ENCODE assay signal across 8 cellular contexts in genomic region chr5:43041669-43042175, GRCh38. TPM values are rescaled to one million over a fixed set of nuclear protein-coding genes. Genes with fewer than 3 reads are reported as not detected.
A peak's percentile ranks its signal among the peaks of the same experiment; 100 is the strongest.
DNase-seq lines count a peak whose midpoint lies in the region; ATAC-seq and TF ChIP-seq lines count a peak whose summit lies in the region.

No MANE protein-coding gene starts in this region.

- peak overlapping the region; percentile 94 for H3K4me3 Mint-ChIP-seq in activated CD4-positive, alpha-beta T cell treated with anti-CD3 and anti-CD28 coated beads, Interleukin-2, amount 10 ng/mL, durations not matched to agents 7 days and 5 days
- H3K4me3 Mint-ChIP-seq in naive thymus-derived CD8-positive, alpha-beta T cell = peak overlapping the region; percentile 95 to 100 (median 98)

- CTCF ChIA-PET in AG04449 (lab: Yijun Ruan, JAX) = interaction anchor here (0.6 to 8.6 kb wide), 24 partner anchors 8 to 348 kb away, joined by 3 to 127 read pairs (median 5); no protein-coding TSS in a partner anchor
- CTCF ChIA-PET in activated CD4-positive, alpha-beta T cell treated with anti-CD3 and anti-CD28 coated beads, Interleukin-2, amount 10 ng/mL, durations not matched to agents 7 days and 5 days (lab: Charles Lee) = interaction anchor here (0.6 to 3.2 kb wide), 26 partner anchors 9 to 348 kb away, joined by 3 to 50 read pairs (median 4); partner anchors contain the start of genes HMGCS1 and ZNF131

- POLR2A ChIA-PET in AG04449 (lab: Yijun Ruan, JAX) = interaction anchor here (0.6 to 3.0 kb wide), 10 partner anchors 20 to 133 kb away, joined by 3 to 28 read pairs (median 4); no protein-coding TSS in a partner anchor
- POLR2A ChIA-PET in activated CD4-positive, alpha-beta T cell treated with anti-CD3 and anti-CD28 coated beads, Interleukin-2, amount 10 ng/mL, durations not matched to agents 7 days and 5 days (lab: Charles Lee) = interaction anchor here (0.7 to 6.1 kb wide), 12 partner anchors 23 to 442 kb away, joined by 3 to 108 read pairs (median 10); partner anchors contain the start of genes TMEM267 and ZNF131
- POLR2A ChIA-PET in naive thymus-derived CD8-positive, alpha-beta T cell (lab: Charles Lee) = interaction anchor here (0.6 to 12.3 kb wide), 28 partner anchors 10 to 1137 kb away, joined by 3 to 904 read pairs (median 10); partner anchors contain the start of genes FBXO4, HMGCS1, NNT and RIMOC1

- peak overlapping the region; percentile 83 for H3K9ac ChIP-seq in fibroblast of lung (ENCODE audit: insufficient read depth, low read length)

- peak overlapping the region; percentile 99 for H3K4me2 ChIP-seq in fibroblast of lung (ENCODE audit: extremely low read depth, insufficient read depth, low read length)

- H3K9me3 Mint-ChIP-seq in activated CD4-positive, alpha-beta T cell treated with anti-CD3 and anti-CD28 coated beads, Interleukin-2, amount 10 ng/mL, durations not matched to agents 7 days and 5 days = no peaks in the 10 kb centered on the region
- peaks cover 0 to 6% (median 0%) of the 10 kb centered on the region in 9 donors for H3K9me3 Mint-ChIP-seq in naive thymus-derived CD8-positive, alpha-beta T cell

- intact Hi-C loops in uterus (cut with DNase I; ENCODE audit: low total_unique reads) = no loop called here

- peak; percentile 33 for TF ChIP-seq POLR2A in GM18526 (IDR thresholded peaks at IDR 0.05; ENCODE audit: extremely low read depth, insufficient read length)
- peak in 1 of 2 donors; percentile 0 for TF ChIP-seq POLR2A in uterus (IDR thresholded peaks at IDR 0.05)

- no peaks in the 10 kb centered on the region for H4K20me1 ChIP-seq in fibroblast of lung (ENCODE audit: control insufficient read depth, extremely low read depth, insufficient read depth, low read length)

- peaks cover 42% of the 10 kb centered on the region for H3K36me3 Mint-ChIP-seq in activated CD4-positive, alpha-beta T cell treated with anti-CD3 and anti-CD28 coated beads, Interleukin-2, amount 10 ng/mL, durations not matched to agents 7 days and 5 days (ENCODE audit: low read depth)
- peaks cover 0 to 16% (median 13%) of the 10 kb centered on the region in 3 donors for H3K36me3 Mint-ChIP-seq in naive thymus-derived CD8-positive, alpha-beta T cell

- peaks cover 35% of the 10 kb centered on the region for H3K4me1 Mint-ChIP-seq in activated CD4-positive, alpha-beta T cell treated with anti-CD3 and anti-CD28 coated beads, Interleukin-2, amount 10 ng/mL, durations not matched to agents 7 days and 5 days
- peaks cover 18 to 56% (median 48%) of the 10 kb centered on the region in 4 donors for H3K4me1 Mint-ChIP-seq in naive thymus-derived CD8-positive, alpha-beta T cell

- H3K27ac ChIP-seq in fibroblast of lung (ENCODE audit: insufficient read depth, low read length) (peak overlapping the region; percentile 96), uterus (peak overlapping the region; percentile 90 to 91)

- H3K27me3 Mint-ChIP-seq in activated CD4-positive, alpha-beta T cell treated with anti-CD3 and anti-CD28 coated beads, Interleukin-2, amount 10 ng/mL, durations not matched to agents 7 days and 5 days = no peaks in the 10 kb centered on the region
- no peaks in the 10 kb centered on the region for H3K27me3 Mint-ChIP-seq in naive thymus-derived CD8-positive, alpha-beta T cell

- TF ChIP-seq CTCF in AG04449 (IDR thresholded peaks at IDR 0.05; ENCODE audit: insufficient read depth, low read length, missing control alignments) (no peak), fibroblast of lung (conservative IDR thresholded peaks at IDR 0.05 in 1 of 2, IDR thresholded peaks at IDR 0.05 in 1 of 2; ENCODE audit: low read depth in 1 of 2, low read length in 2 of 2) (no peak), uterus (IDR thresholded peaks at IDR 0.05) (no peak)

- H3K27me3 ChIP-seq in fibroblast of lung (ENCODE audit: control insufficient read depth, insufficient read depth, low read length) (no peaks in the 10 kb centered on the region), uterus (peaks cover 0 to 20% of the 10 kb centered on the region in 2 donors)

- H3K4me3 ChIP-seq in AG04449 (ENCODE audit: low read depth, low read length) (peak overlapping the region; percentile 72), fibroblast of lung (replicated peaks in 1 of 4; ENCODE audit: control extremely low read depth in 1 of 4, insufficient read depth in 1 of 4, low read depth in 3 of 4, low read length in 4 of 4) (peak overlapping the region; percentile 66 to 85 (median 83)), uterus (peak overlapping the region; percentile 60 to 68)

- peak; percentile 9 for ATAC-seq in HG03064 (IDR thresholded peaks at IDR 0.05; ENCODE audit: low read depth, unreplicated experiment)
- ATAC-seq in naive thymus-derived CD8-positive, alpha-beta T cell = peak; percentile 32 to 34

- peaks cover 2% of the 10 kb centered on the region for H3K36me3 ChIP-seq in fibroblast of lung (ENCODE audit: control insufficient read depth, insufficient read depth, low read length)
- no peaks in the 10 kb centered on the region for H3K36me3 ChIP-seq in uterus

- no peak for DNase-seq in AG04449 (ENCODE audit: low read depth, low spot score)
- peak; percentile 83 for DNase-seq in NCI-H2227 (lab: John Stamatoyannopoulos, UW; ENCODE audit: unreplicated experiment)
- no peak for DNase-seq in activated CD4-positive, alpha-beta T cell treated with anti-CD3 and anti-CD28 coated beads, Interleukin-2, amount 10 ng/mL, durations not matched to agents 7 days and 5 days
- peak; percentile 91 to 96 for DNase-seq in fibroblast of lung (ENCODE audit: low read depth in 2 of 2)
- peak in 4 of 10 donors; percentile 63 to 74 (median 68) for DNase-seq in naive thymus-derived CD8-positive, alpha-beta T cell
- DNase-seq in uterus = peak; percentile 52 to 59

- H2AFZ ChIP-seq in fibroblast of lung (ENCODE audit: low read length) = peak overlapping the region; percentile 67

- H3K79me2 ChIP-seq in fibroblast of lung (ENCODE audit: control insufficient read depth, insufficient read depth, low read length) = peaks cover 70% of the 10 kb centered on the region

- H3K9me3 ChIP-seq in fibroblast of lung (ENCODE audit: control insufficient read depth, insufficient read depth, low read depth, low read length) = no peaks in the 10 kb centered on the region
- no peaks in the 10 kb centered on the region for H3K9me3 ChIP-seq in uterus

- H3K4me1 ChIP-seq in fibroblast of lung (ENCODE audit: control insufficient read depth, extremely low read depth, insufficient read depth, low read length) (peaks cover 5% of the 10 kb centered on the region), uterus (no peaks in the 10 kb centered on the region)

- H3K27ac Mint-ChIP-seq in activated CD4-positive, alpha-beta T cell treated with anti-CD3 and anti-CD28 coated beads, Interleukin-2, amount 10 ng/mL, durations not matched to agents 7 days and 5 days = peak overlapping the region; percentile 99
- H3K27ac Mint-ChIP-seq in naive thymus-derived CD8-positive, alpha-beta T cell = peak overlapping the region; percentile 96 to 100 (median 99)

RNA-seq across cellular contexts. Expression of gene ANXA2R, which starts 1.6 kb away (rescaled TPM):
- 10 to 100 TPM; 29.5 to 32.0 TPM for total RNA-seq in activated CD4-positive, alpha-beta T cell treated with anti-CD3 and anti-CD28 coated beads, Interleukin-2, amount 10 ng/mL, durations not matched to agents 7 days and 5 days
- total RNA-seq in fibroblast of lung = 1.8 and 3.1 TPM in 2 replicates
- polyA plus RNA-seq in fibroblast of lung = 0.61 and 1.4 TPM in 2 replicates
- polyA plus RNA-seq in fibroblast of lung (2012) = 0.69 and 2.1 TPM in 2 replicates
- polyA minus RNA-seq in fibroblast of lung (ENCODE audit: low replicate concordance) = 2.2 and 2.3 TPM in 2 replicates
- 10 to 100 TPM; 65.9 to 72.7 TPM for total RNA-seq in naive thymus-derived CD8-positive, alpha-beta T cell
- polyA plus RNA-seq in naive thymus-derived CD8-positive, alpha-beta T cell = 10 to 100 TPM; 51.5 to 69.8 (median 54.8) TPM
- 10 to 100 TPM in 2 of 4 donors, 1 to 10 TPM in 2; 2.4 to 62.8 (median 8.5) TPM for total RNA-seq in uterus

Comparison
In these comparisons a context has a peak if more than half of its experiments do, and no peak if none do; other contexts are left out.
1. DNase-seq: peak in NCI-H2227 (single experiment), fibroblast of lung (2 of 2) and uterus (2 of 2); none in AG04449 (single experiment) and activated CD4-positive, alpha-beta T cell treated with anti-CD3 and anti-CD28 coated beads, Interleukin-2, amount 10 ng/mL, durations not matched to agents 7 days and 5 days (single experiment).
2. Peak in every context shown above with its lines, with median percentiles within 50 percentile points of each other: H3K4me3 ChIP-seq.